In the genomic region with DNA sequence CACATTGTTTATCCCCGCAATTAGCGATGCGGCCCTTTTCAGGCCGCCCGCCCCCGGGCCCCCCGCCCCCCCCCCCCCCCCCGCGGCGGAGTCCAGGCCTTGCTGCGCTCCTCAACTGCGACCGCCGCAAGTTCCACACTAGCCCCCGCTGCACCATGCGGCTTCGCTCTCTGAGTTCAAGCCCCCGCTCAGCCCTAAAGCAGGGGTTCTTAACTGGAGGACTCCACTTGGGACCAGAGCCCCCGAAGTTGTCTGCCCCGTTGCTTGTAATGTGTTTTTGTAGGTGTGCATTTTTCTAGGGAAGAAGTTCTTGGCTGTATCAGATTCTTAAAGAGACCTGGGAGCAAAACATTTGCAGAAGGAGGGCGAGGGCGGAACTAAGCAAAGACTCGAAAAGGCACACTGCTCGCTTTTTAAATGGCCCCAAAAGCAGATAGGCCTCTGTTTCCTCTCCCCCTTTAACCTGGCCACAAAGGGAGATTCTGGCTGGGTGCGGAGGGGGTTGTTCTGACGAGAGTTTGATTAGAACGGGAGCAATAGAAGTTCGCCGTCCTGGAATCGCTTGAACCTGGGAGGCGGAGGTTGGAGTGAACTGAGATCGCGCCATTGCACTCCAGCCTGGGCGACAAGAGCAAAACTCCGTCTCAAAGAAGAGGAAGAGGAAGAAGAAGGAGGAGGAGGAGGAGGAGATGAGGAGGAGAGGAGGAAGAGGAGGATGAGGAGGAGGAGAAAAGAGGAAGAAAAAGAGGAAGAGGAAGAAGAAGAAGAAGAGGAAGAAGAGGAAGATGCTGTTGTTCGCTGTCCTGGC, we compare ENCODE assay signal across 10 cellular contexts. TPM values are rescaled to one million over a fixed set of nuclear protein-coding genes. Genes with fewer than 3 reads are reported as not detected.
DNase-seq lines count a peak whose midpoint lies in the region; ATAC-seq and TF ChIP-seq lines count a peak whose summit lies in the region.
"Had no signal": no experiment of that assay in that cellular context is flagged by ENCODE, and none has a peak within 500 bp of the region (broad histone marks: within the 10 kb centered on the region; RNA-seq: fewer than 3 reads in every experiment).

No MANE protein-coding gene starts in this region.

- in situ Hi-C loops in gastrocnemius medialis (cut with MboI; ENCODE audit: low sequenced_read_pairs in 4 of 4), result no loop called here

- TF ChIP-seq POLR2A in gastrocnemius medialis (IDR thresholded peaks at IDR 0.05), result no peak

- no peaks in the 10 kb centered on the region for H3K9me3 ChIP-seq in gastrocnemius medialis

- H3K4me1 ChIP-seq in gastrocnemius medialis, result peaks cover 10 to 34% of the 10 kb centered on the region in 2 donors

- H3K4me3 ChIP-seq in Jurkat, Clone E6-1 (ENCODE audit: low read length), result peak overlapping the region; percentile 43
- peak overlapping the region; percentile 6 to 57 (median 34) for H3K4me3 ChIP-seq in gastrocnemius medialis
- H3K4me3 ChIP-seq: SK-N-MC had no signal

- TF ChIP-seq CTCF in gastrocnemius medialis (IDR thresholded peaks at IDR 0.05 in 4 of 5, conservative IDR thresholded peaks at IDR 0.05 in 1 of 5), result no peak

- intact Hi-C loops in gastrocnemius medialis (cut with DNase I; ENCODE audit: low total_unique reads), result no loop called here

- H3K36me3 ChIP-seq in gastrocnemius medialis, result no peaks in the 10 kb centered on the region

- H3K27ac ChIP-seq in gastrocnemius medialis, result no peak overlapping the region
- H3K27ac ChIP-seq: SK-N-MC had no signal

- DNase-seq in activated CD4-positive, CD25-positive, alpha-beta regulatory T cell treated with anti-CD3 and anti-CD28 coated beads, Interleukin-2, amount 50 U/mL, for 72 hours, result peak; percentile 17
- DNase-seq in activated CD4-positive, CD25-positive, alpha-beta regulatory T cell (lab: John Stamatoyannopoulos, UW), result no peak
- no peak for DNase-seq in Jurkat, Clone E6-1 (ENCODE audit: low read depth, low spot score)
- DNase-seq in fibroblast of peridontal ligament (ENCODE audit: extremely low read depth) (peak; percentile 43), gastrocnemius medialis (no peak)
- DNase-seq in stimulated activated naive CD4-positive, alpha-beta T cell (lab: John Stamatoyannopoulos, UW), result no peak
- no peak for DNase-seq in activated CD8-positive, alpha-beta memory T cell treated with anti-CD3 and anti-CD28 coated beads, Interleukin-2, amount 50 U/mL, for 4 hours
- DNase-seq: ACHN had no signal

- H3K27me3 ChIP-seq in gastrocnemius medialis, result peaks cover 87 to 93% (median 92%) of the 10 kb centered on the region in 3 donors

- ATAC-seq in gastrocnemius medialis, result no peak
- no peak for ATAC-seq in GM21390 (IDR thresholded peaks at IDR 0.05; ENCODE audit: unreplicated experiment)

RNA-seq across cellular contexts. Expression of gene MSX1, which starts 2.3 kb away (rescaled TPM):
- polyA plus RNA-seq in Jurkat, Clone E6-1 (2012; ENCODE audit: insufficient read depth, insufficient read length), result 10.2 TPM
- 1 to 10 TPM; 1.2 to 4.4 (median 2.5) TPM for total RNA-seq in gastrocnemius medialis

Comparison
In these comparisons a context has a peak if more than half of its experiments do, and no peak if none do; other contexts are left out.
1. DNase-seq: peak in activated CD4-positive, CD25-positive, alpha-beta regulatory T cell treated with anti-CD3 and anti-CD28 coated beads, Interleukin-2, amount 50 U/mL, for 72 hours (single experiment) and fibroblast of peridontal ligament (single experiment); none in activated CD4-positive, CD25-positive, alpha-beta regulatory T cell (0 of 4), Jurkat, Clone E6-1 (single experiment), gastrocnemius medialis (0 of 2), stimulated activated naive CD4-positive, alpha-beta T cell (0 of 6) and activated CD8-positive, alpha-beta memory T cell treated with anti-CD3 and anti-CD28 coated beads, Interleukin-2, amount 50 U/mL, for 4 hours (single experiment).